In genomic region chr6:145929037-145929633, GRCh38 we compare ENCODE assay signal across 8 cellular contexts. TPM values are rescaled to one million over a fixed set of nuclear protein-coding genes. Genes with fewer than 3 reads are reported as not detected.
DNase-seq lines count a peak whose midpoint lies in the region; ATAC-seq, FAIRE-seq and TF ChIP-seq lines count a peak whose summit lies in the region.

No MANE protein-coding gene starts in this region.

- H3K79me2 ChIP-seq in K562 (ENCODE audit: control insufficient read depth, insufficient read depth, low read length) = no peaks in the 10 kb centered on the region

- H2AFZ ChIP-seq in K562 (ENCODE audit: low read depth, low read length) = no peak overlapping the region

- H3K9me1 ChIP-seq in K562 (ENCODE audit: control insufficient read depth, insufficient read depth, low read length) = no peaks in the 10 kb centered on the region

- peaks cover 82% of the 10 kb centered on the region for H3K36me3 ChIP-seq in K562 (ENCODE audit: control insufficient read depth, insufficient read depth, low read length)

- no peaks in the 10 kb centered on the region for H3K9me3 ChIP-seq in K562 (replicated peaks; ENCODE audit: control insufficient read depth, insufficient read depth, low read depth, low read length)

- intact Hi-C loops in K562 (cut with micrococcal nuclease) = loop anchor here (5.0 kb wide), 1 partner anchor 773 kb away; no protein-coding TSS in a partner anchor

- POLR2A ChIA-PET in K562 (lab: Yijun Ruan, JAX) = interaction anchor here (0.6 to 1.4 kb wide), 2 partner anchors 35 to 199 kb away, joined by 3 read pairs; partner anchors contain the start of gene SHPRH

- H3K4me1 ChIP-seq in K562 (replicated peaks in 1 of 2; ENCODE audit: control insufficient read depth in 2 of 2, insufficient read depth in 2 of 2, low read length in 2 of 2) = no peaks in the 10 kb centered on the region

- TF ChIP-seq POLR2A in K562 (conservative IDR thresholded peaks at IDR 0.05) = no peak

- WGBS in K562 (ENCODE audit: insufficient coverage, low coverage, missing lambda C conversion rate) = 5% methylated on average over 4 of the region's 4 CpGs

- no peaks in the 10 kb centered on the region for H3K27me3 ChIP-seq in K562 (ENCODE audit: control insufficient read depth in 2 of 2, insufficient read depth in 2 of 2, low read length in 2 of 2)

- in situ Hi-C loops in K562 (cut with MboI) = no loop called here

- CTCF ChIA-PET in K562 (lab: Yijun Ruan, JAX; ENCODE audit: low intra/inter-chr PET ratio) = interaction anchor here (0.6 to 1.6 kb wide), 4 partner anchors 26 to 846 kb away, joined by 3 to 6 read pairs (median 3); no protein-coding TSS in a partner anchor

- peak; percentile 17 for DNase-seq in A172 (ENCODE audit: low spot score)
- peak; percentile 1 for DNase-seq in GM12864 (ENCODE audit: low read depth)
- DNase-seq in NCI-H2081 treated with DMSO at 0.1 percent for 48 hours (lab: John Stamatoyannopoulos, UW) = peak; percentile 4
- peak; percentile 24 to 64 (median 30) for DNase-seq in K562 (ENCODE audit: extremely low read depth in 1 of 4, low spot score in 3 of 4)
- DNase-seq in left lobe of liver (ENCODE audit: low spot score) = no peak
- no peak for DNase-seq in activated gamma-delta T cell treated with Interleukin-2 at 50 U/mL for 16 hours
- DNase-seq in NK-92 treated with Interleukin-12 subunit alpha and Interleukin-12 subunit beta, amount 100 ng/mL, for 24 hours (lab: John Stamatoyannopoulos, UW) = no peak

- H3K27ac ChIP-seq in K562 (ENCODE audit: extremely low read depth, low read depth, low read length) = no peak overlapping the region

- no peak overlapping the region for H3K4me2 ChIP-seq in K562 (ENCODE audit: insufficient read depth, low read length)

- no TSS peak for BruUV-seq in K562 (replicated peaks; lab: Mats Ljungman, UMichigan)

- no peak overlapping the region for H3K4me3 ChIP-seq in GM12864 (ENCODE audit: low read depth, low read length)
- no peak overlapping the region for H3K4me3 ChIP-seq in K562

- peak; percentile 66 for ATAC-seq in K562
- peak; percentile 41 for ATAC-seq in left lobe of liver
- no peak for ATAC-seq in GM21737 (IDR thresholded peaks at IDR 0.05; ENCODE audit: unreplicated experiment)

- no peak overlapping the region for H3K9ac ChIP-seq in K562 (ENCODE audit: insufficient read depth in 1 of 2, low read depth in 2 of 2, low read length in 2 of 2)

- TF ChIP-seq EP300 in K562 (IDR thresholded peaks at IDR 0.05; ENCODE audit: low read length) = 0 out of 2 replicates have a peak, but pooled peaks have one; percentile 5

- H4K20me1 ChIP-seq in K562 (replicated peaks; ENCODE audit: control insufficient read depth, insufficient read depth, low read length) = no peaks in the 10 kb centered on the region

- TF ChIP-seq CTCF in GM12864 (IDR thresholded peaks at IDR 0.05; ENCODE audit: low read depth, low read length, missing control alignments) = peak; percentile 55
- TF ChIP-seq CTCF in K562 (IDR thresholded peaks at IDR 0.05 in 2 of 3, conservative IDR thresholded peaks at IDR 0.05 in 1 of 3; ENCODE audit: insufficient read depth in 2 of 3, low read depth in 1 of 3, low read length in 3 of 3) = peak; percentile 43 to 77 (median 60); a peak in 4 of 6 replicates

- FAIRE-seq in K562 (lab: Jason Lieb, UNC) = peak; percentile 76

- TF ChIP-seq RAD21 in K562 (CRISPR knock-in tag; conservative IDR thresholded peaks at IDR 0.05 in 1 of 2, IDR thresholded peaks at IDR 0.05 in 1 of 2) = peak; percentile 70 to 72

TF ChIP-seq in K562, 482 proteins besides CTCF, POLR2A, EP300 and RAD21:
- peak; percentile 68; the same call in 1 of the 2 replicates for TF ChIP-seq DEAF1 (CRISPR knock-in tag; IDR thresholded peaks at IDR 0.05)
- TF ChIP-seq ZBTB12 (CRISPR knock-in tag; IDR thresholded peaks at IDR 0.05) = no peak
- no peak for TF ChIP-seq SMARCC2 (IDR thresholded peaks at IDR 0.05; ENCODE audit: low read depth)
- no peak for TF ChIP-seq HSF4 (CRISPR knock-in tag; IDR thresholded peaks at IDR 0.05; ENCODE audit: borderline replicate concordance)
- peak; percentile 69 for TF ChIP-seq ARID3A (IDR thresholded peaks at IDR 0.05; ENCODE audit: borderline replicate concordance, low read depth, low read length)
- no peak for TF ChIP-seq MAFF (IDR thresholded peaks at IDR 0.05; ENCODE audit: low read length)
- TF ChIP-seq TEAD2 (tag; IDR thresholded peaks at IDR 0.05) = no peak
- peak; percentile 54 for TF ChIP-seq SMC3 (conservative IDR thresholded peaks at IDR 0.05; ENCODE audit: insufficient read depth, low read depth, low read length)
- TF ChIP-seq SAFB (IDR thresholded peaks at IDR 0.05; ENCODE audit: borderline replicate concordance, low read depth, low read length) = no peak
- no peak for TF ChIP-seq ETV6 (IDR thresholded peaks at IDR 0.05; ENCODE audit: borderline replicate concordance in 1 of 2, low read depth in 2 of 2, low read length in 1 of 2)
- TF ChIP-seq ETV6 (CRISPR knock-in tag; IDR thresholded peaks at IDR 0.05; ENCODE audit: borderline replicate concordance) = no peak
- peak; percentile 3; the same call in 1 of the 2 replicates for TF ChIP-seq RFX1 (IDR thresholded peaks at IDR 0.05)
TF ChIP-seq in K562: peak in this region for 4.

RNA-seq across cellular contexts. Expression of gene SHPRH, which starts 35.0 kb away (rescaled TPM):
- total RNA-seq in A172 (2014; rRNA removed; shearing (Covaris generic)) = 10.2 and 10.8 TPM in 2 replicates
- total RNA-seq in K562 (2011; cell fraction: chromatin; rRNA removed; ENCODE audit: low replicate concordance) = 55.6 and 213 TPM in 2 replicates
- total RNA-seq in K562 (2011; cell fraction: nucleolus; rRNA removed) = 19.7 and 32.4 TPM in 2 replicates
- total RNA-seq in K562 (2011; cell fraction: nucleoplasm; rRNA removed) = 54.6 and 86.8 TPM in 2 replicates
- total RNA-seq in K562 (2014; rRNA removed) (18.2 and 20.8 TPM in 2 replicates), K562 (2014; rRNA removed; fragmentation: Illumina TruSeq; extraction: Trizol) (36.1 and 38.7 TPM in 2 replicates), K562 (2015; rRNA removed; fragmentation: Illumina TruSeq; extraction: Trizol) (31.9 and 34.7 TPM in 2 replicates), K562 (2021) (21.9 and 22.1 TPM in 2 replicates), left lobe of liver (5.4 TPM)
- polyA plus RNA-seq in K562 (2011; rRNA removed) (21.5 and 26.9 TPM in 2 replicates), K562 (2014; fragmentation: Illumina TruSeq; extraction: Trizol) (18.5 and 23.0 TPM in 2 replicates), K562 (2014; fragmentation: Nextera tagmentation; extraction: Ambion mirVana) (1 to 10 TPM; 7.3 to 8.0 TPM), K562 (2014; rRNA removed) (13.1 and 16.0 TPM in 2 replicates)
- 6.2 and 9.2 TPM in 2 replicates for polyA plus RNA-seq in K562 (2011; cell fraction: cytosol; rRNA removed)
- polyA plus RNA-seq in K562 (2011; cell fraction: nucleus; rRNA removed) = 34.0 and 42.3 TPM in 2 replicates
- 10.2 and 11.2 TPM in 2 replicates for polyA plus RNA-seq in K562 (2012)
- 90.4 and 112 TPM in 2 replicates for polyA minus RNA-seq in K562 (2011; rRNA and poly(A)+ RNA removed)
- polyA minus RNA-seq in K562 (2011; cell fraction: cytosol; rRNA and poly(A)+ RNA removed) = 19.2 and 25.3 TPM in 2 replicates
- polyA minus RNA-seq in K562 (2011; cell fraction: nucleus; rRNA and poly(A)+ RNA removed) = 87.8 and 164 TPM in 2 replicates

Comparison
In these comparisons a context has a peak if more than half of its experiments do, and no peak if none do; other contexts are left out.
1. DNase-seq: peak in A172 (single experiment), GM12864 (single experiment), NCI-H2081 treated with DMSO at 0.1 percent for 48 hours (single experiment) and K562 (4 of 4); none in left lobe of liver (single experiment), activated gamma-delta T cell treated with Interleukin-2 at 50 U/mL for 16 hours (single experiment) and NK-92 treated with Interleukin-12 subunit alpha and Interleukin-12 subunit beta, amount 100 ng/mL, for 24 hours (single experiment).